25 cellular contexts compared by ENCODE assay signal in the genomic region with DNA sequence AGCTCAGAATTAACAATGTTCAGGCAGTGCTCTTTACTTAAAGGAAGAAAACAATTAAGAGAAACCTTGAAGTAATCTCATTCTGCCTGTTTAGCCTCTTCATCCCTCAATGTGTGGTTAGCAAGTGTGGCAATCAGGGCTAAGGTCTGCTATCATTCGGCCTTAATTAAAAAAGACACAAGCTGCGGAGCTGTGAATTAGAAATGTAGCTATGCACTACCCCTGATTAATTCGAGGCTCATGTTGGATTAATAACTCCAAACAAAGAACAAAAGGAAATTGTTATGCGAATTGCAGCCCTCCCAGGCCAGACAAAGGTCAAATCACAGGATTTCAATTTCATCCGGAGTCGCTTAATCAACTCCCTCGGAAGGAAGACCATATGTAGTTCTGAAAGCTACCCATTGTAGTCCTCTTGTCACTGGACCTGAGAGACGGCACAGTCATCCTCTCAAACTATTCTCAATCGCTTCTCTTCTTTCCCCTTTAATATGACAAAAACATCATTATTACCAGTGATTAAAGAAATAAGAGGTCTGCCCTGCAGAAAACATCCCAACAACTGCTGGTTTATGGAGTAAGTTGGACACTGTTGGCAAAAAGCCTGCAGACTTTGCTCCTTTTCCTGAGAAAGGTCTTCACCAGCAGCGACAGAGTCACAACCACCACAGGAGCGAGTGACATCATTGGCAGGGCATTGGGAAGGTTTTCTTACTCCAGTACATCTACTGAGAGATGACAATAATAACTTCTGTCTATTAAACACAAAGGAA.
"Had no signal": no experiment of that assay in that cellular context is flagged by ENCODE, and none has a peak within 500 bp of the region (broad histone marks: within the 10 kb centered on the region; RNA-seq: fewer than 3 reads in every experiment).

No MANE protein-coding gene starts in this region.

- DNase-seq: activated CD4-positive, alpha-beta T cell treated with anti-CD3 and anti-CD28 coated beads for 48 hours; activated CD4-positive, alpha-beta T cell treated with anti-CD3 and anti-CD28 coated beads, Interleukin-2, amount 50 U/mL, for 48 hours; activated CD8-positive, alpha-beta memory T cell treated with anti-CD3 and anti-CD28 coated beads for 24 hours; activated effector memory CD4-positive, alpha-beta T cell treated with Interleukin-2 at 50 U/mL for 16 hours; activated naive CD4-positive, alpha-beta T cell treated with Interleukin-2 at 50 U/mL for 16 hours; anterior cingulate cortex; effector CD8-positive, alpha-beta T cell; erythroblast; head of caudate nucleus; hypothalamus; left lung; naive B cell; posterior cingulate gyrus; stimulated activated CD4-positive, alpha-beta T cell treated with anti-CD3 and anti-CD28 coated beads, Interleukin-1b, Interleukin-23, amount 100 ng/mL, for 48 hours; stimulated activated naive CD4-positive, alpha-beta T cell; transverse colon; uterus had no signal

- H3K4me1 ChIP-seq: gastroesophageal sphincter, left lung, transverse colon, uterus had no signal

- H3K36me3 Mint-ChIP-seq: activated naive CD8-positive, alpha-beta T cell; mesothelial cell of epicardium; naive B cell had no signal

- H3K36me3 ChIP-seq: gastroesophageal sphincter, left lung, transverse colon, uterus had no signal

- H3K27ac Mint-ChIP-seq: activated naive CD8-positive, alpha-beta T cell; dendritic cell treated with granulocyte-macrophage colony-stimulating factor and Interleukin-4, amounts not matched to agents 40 ng/mL and 50 ng/mL, for 4 days; mesothelial cell of epicardium; naive B cell had no signal

- H3K4me3 ChIP-seq: gastroesophageal sphincter, left lung, lung, smooth muscle cell, transverse colon, uterus had no signal

- H3K9me3 ChIP-seq: gastroesophageal sphincter, left lung, transverse colon, uterus had no signal

- H3K4me2 ChIP-seq: smooth muscle cell had no signal

- H3K27me3 Mint-ChIP-seq: activated naive CD8-positive, alpha-beta T cell; central memory CD8-positive, alpha-beta T cell; dendritic cell treated with granulocyte-macrophage colony-stimulating factor and Interleukin-4, amounts not matched to agents 40 ng/mL and 50 ng/mL, for 4 days; naive B cell had no signal

- H3K27me3 ChIP-seq: gastroesophageal sphincter, left lung, transverse colon, uterus had no signal

- H3K4me1 Mint-ChIP-seq: central memory CD8-positive, alpha-beta T cell; naive B cell had no signal

- H3K27ac ChIP-seq: gastroesophageal sphincter, left lung, transverse colon, uterus, VCaP had no signal

- ATAC-seq: gastroesophageal sphincter, left lung had no signal

- H3K4me3 Mint-ChIP-seq: activated naive CD8-positive, alpha-beta T cell; central memory CD8-positive, alpha-beta T cell; dendritic cell treated with granulocyte-macrophage colony-stimulating factor and Interleukin-4, amounts not matched to agents 40 ng/mL and 50 ng/mL, for 4 days; mesothelial cell of epicardium; naive B cell had no signal
